8 cellular contexts compared by ENCODE assay signal in the genomic region with DNA sequence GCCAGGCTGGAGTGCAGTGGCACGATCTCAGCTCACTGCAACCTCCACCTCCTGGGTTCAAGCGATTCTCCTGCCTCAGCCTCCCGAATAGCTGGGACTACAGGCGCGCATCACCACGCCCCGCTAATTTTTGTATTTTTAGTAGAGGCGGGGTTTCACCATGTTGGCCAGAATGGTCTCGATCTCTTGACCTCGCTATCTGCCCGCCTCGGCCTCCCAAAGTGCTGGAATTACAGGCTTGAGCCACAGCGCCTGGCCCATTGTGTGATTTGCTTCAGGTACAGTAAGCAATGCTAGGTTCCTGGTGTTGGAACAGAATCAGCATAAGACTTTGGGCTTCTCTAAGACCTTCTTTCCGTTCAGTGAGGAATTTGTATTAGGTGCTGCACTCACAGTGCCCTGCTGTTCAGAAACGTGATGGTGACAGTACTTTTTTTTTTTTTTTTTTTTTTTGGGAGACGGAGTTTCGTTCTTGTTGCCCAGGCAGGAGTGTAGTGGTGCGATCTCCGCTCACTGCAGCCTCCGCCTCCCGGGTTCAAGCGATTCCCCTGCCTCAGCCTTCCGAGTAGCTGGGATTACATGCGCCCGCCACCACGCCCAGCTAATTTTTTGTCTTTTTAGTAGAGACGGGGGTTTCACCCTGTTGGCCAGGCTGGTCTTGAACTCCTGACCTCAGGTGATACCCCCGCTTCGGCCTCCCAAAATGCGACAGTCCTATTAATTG. TPM values are rescaled to one million over a fixed set of nuclear protein-coding genes. Genes with fewer than 3 reads are reported as not detected.
A peak's percentile ranks its signal among the peaks of the same experiment; 100 is the strongest.
DNase-seq lines count a peak whose midpoint lies in the region; ATAC-seq, FAIRE-seq and TF ChIP-seq lines count a peak whose summit lies in the region.
"Not testable (repeated sequence)": the region's sequence is repeated elsewhere in the genome, so short reads cannot be mapped to it uniquely, and the experiment has no call there.

No MANE protein-coding gene starts in this region.

- not testable (repeated sequence) for DNase-seq in DND-41; NT2/D1 (ENCODE audit: low read depth, low spot score); activated T-helper 1 cell treated with anti-CD3 and anti-CD28 coated beads, Interleukin-12 subunit alpha, Interleukin-12 subunit beta, Interleukin-2, Interleukin-4 antibody, amounts not matched to agents 30 ng/mL and 10 ng/mL and 1 ng/mL, durations not matched to agents 14 hours and 24 hours and 36 hours (ENCODE audit: low spot score); effector memory CD4-positive, alpha-beta T cell; kidney; osteoblast (ENCODE audit: insufficient read length, low spot score, missing footprints); transverse colon

- peak overlapping the region; percentile 98 for H3K27ac Mint-ChIP-seq in activated T-helper 1 cell treated with anti-CD3 and anti-CD28 coated beads, Interleukin-12 subunit alpha, Interleukin-12 subunit beta, Interleukin-2, Interleukin-4 antibody, amounts not matched to agents 30 ng/mL and 10 ng/mL and 1 ng/mL, durations not matched to agents 14 hours and 24 hours and 36 hours

- H3K36me3 ChIP-seq in DND-41 (ENCODE audit: insufficient read depth, low read length) (peaks cover 26% of the 10 kb centered on the region), NT2/D1 (ENCODE audit: insufficient read depth, insufficient read length, low read length) (peaks cover 24% of the 10 kb centered on the region)
- not testable (repeated sequence) for H3K36me3 ChIP-seq in effector memory CD4-positive, alpha-beta T cell (ENCODE audit: control insufficient read depth, insufficient read depth, low read length); kidney (ENCODE audit: control insufficient read depth in 1 of 2, insufficient read depth in 2 of 2, low read length in 2 of 2); osteoblast (ENCODE audit: insufficient read depth, low read length); transverse colon

- H3K27ac ChIP-seq in DND-41 (ENCODE audit: low read length) (peak overlapping the region; percentile 98), kidney (ENCODE audit: low read depth in 2 of 2, low read length in 2 of 2) (peak overlapping the region in 1 of 2 donors; percentile 59), osteoblast (ENCODE audit: low read depth, low read length) (peak overlapping the region; percentile 87), transverse colon (peak overlapping the region; percentile 88 to 94 (median 90))
- peak overlapping the region; percentile 93 for H3K27ac ChIP-seq in effector memory CD4-positive, alpha-beta T cell (ENCODE audit: insufficient read depth, low read length, poor library complexity, severe bottlenecking)

- not testable (repeated sequence) for TF ChIP-seq EP300 in transverse colon (IDR thresholded peaks at IDR 0.05; ENCODE audit: low read depth)

- in situ Hi-C loops in transverse colon (cut with MboI; ENCODE audit: low pct_ligation_motif_present in 1 of 4, low pct_unique_long_range_greater_than_20kb in 1 of 4, low sequenced_read_pairs in 3 of 4), result loop anchor here in 2 of 4 donors (25.0 kb wide), 1 partner anchor 101 kb away; the partner anchor contains the start of gene ABHD3 (in 2 of the 2)

- H2AFZ ChIP-seq in DND-41 (ENCODE audit: low read depth, low read length) (peak overlapping the region; percentile 83), osteoblast (ENCODE audit: low read length) (peak overlapping the region; percentile 98)

- not testable (repeated sequence) for H3K9me3 ChIP-seq in DND-41 (ENCODE audit: insufficient read depth, low read length, severe bottlenecking); NT2/D1 (ENCODE audit: insufficient read depth, low read length); effector memory CD4-positive, alpha-beta T cell (ENCODE audit: control insufficient read depth, low read length); kidney (ENCODE audit: control insufficient read depth in 1 of 2, low read length in 2 of 2); osteoblast (ENCODE audit: low read depth, low read length); transverse colon

- H3K79me2 ChIP-seq in DND-41 (ENCODE audit: insufficient read depth, low read length), result peaks cover 45% of the 10 kb centered on the region
- peaks cover 44% of the 10 kb centered on the region for H3K79me2 ChIP-seq in osteoblast (ENCODE audit: insufficient read depth, low read length)

- not testable (repeated sequence) for FAIRE-seq in kidney (lab: Jason Lieb, UNC)

- peaks cover 16% of the 10 kb centered on the region for H3K36me3 Mint-ChIP-seq in activated T-helper 1 cell treated with anti-CD3 and anti-CD28 coated beads, Interleukin-12 subunit alpha, Interleukin-12 subunit beta, Interleukin-2, Interleukin-4 antibody, amounts not matched to agents 30 ng/mL and 10 ng/mL and 1 ng/mL, durations not matched to agents 14 hours and 24 hours and 36 hours (ENCODE audit: low read depth)

- peaks cover 15% of the 10 kb centered on the region for H3K4me1 Mint-ChIP-seq in activated T-helper 1 cell treated with anti-CD3 and anti-CD28 coated beads, Interleukin-12 subunit alpha, Interleukin-12 subunit beta, Interleukin-2, Interleukin-4 antibody, amounts not matched to agents 30 ng/mL and 10 ng/mL and 1 ng/mL, durations not matched to agents 14 hours and 24 hours and 36 hours (ENCODE audit: low read depth)

- H3K4me3 ChIP-seq in DND-41 (ENCODE audit: low read depth in 1 of 2, low read length in 2 of 2), result peak overlapping the region in 1 of 2 experiments; percentile 83; a peak in 2 of 4 replicates
- H3K4me3 ChIP-seq in NT2/D1 (ENCODE audit: insufficient read length, low read depth), result peak overlapping the region; percentile 94
- peak overlapping the region; percentile 83 for H3K4me3 ChIP-seq in effector memory CD4-positive, alpha-beta T cell (ENCODE audit: insufficient read depth, low read depth, low read length, poor library complexity, severe bottlenecking)
- H3K4me3 ChIP-seq in kidney (ENCODE audit: low read length in 2 of 2), result peak overlapping the region; percentile 81 to 91
- H3K4me3 ChIP-seq in osteoblast (ENCODE audit: insufficient read depth, low read length), result peak overlapping the region; percentile 93
- H3K4me3 ChIP-seq in transverse colon, result peak overlapping the region; percentile 2 to 94 (median 71)

- not testable (repeated sequence) for H3K9me3 Mint-ChIP-seq in activated T-helper 1 cell treated with anti-CD3 and anti-CD28 coated beads, Interleukin-12 subunit alpha, Interleukin-12 subunit beta, Interleukin-2, Interleukin-4 antibody, amounts not matched to agents 30 ng/mL and 10 ng/mL and 1 ng/mL, durations not matched to agents 14 hours and 24 hours and 36 hours

- intact Hi-C loops in activated T-helper 1 cell treated with anti-CD3 and anti-CD28 coated beads, Interleukin-12 subunit alpha, Interleukin-12 subunit beta, Interleukin-2, Interleukin-4 antibody, amounts not matched to agents 30 ng/mL and 10 ng/mL and 1 ng/mL, durations not matched to agents 14 hours and 24 hours and 36 hours (cut with micrococcal nuclease), result loop anchor here (1.0 to 2.0 kb wide), 4 partner anchors 11 to 501 kb away; partner anchors contain the start of genes ABHD3, ESCO1, MIB1 and ROCK1
- intact Hi-C loops in kidney (cut with DNase I); transverse colon (cut with DNase I; ENCODE audit: low total_unique reads): not testable (repeated sequence)

- not testable (repeated sequence) for TF ChIP-seq POLR2A in transverse colon (IDR thresholded peaks at IDR 0.05)

- ATAC-seq in DND-41 (ENCODE audit: insufficient read depth, low read depth), result peak; percentile 6
- ATAC-seq in HG02798 (IDR thresholded peaks at IDR 0.05; ENCODE audit: poor library complexity, unreplicated experiment), result peak; percentile 1

- peak overlapping the region; percentile 87 for H3K9ac ChIP-seq in DND-41 (ENCODE audit: low read depth, low read length)
- H3K9ac ChIP-seq in NT2/D1 (ENCODE audit: insufficient read length, low read depth), result peak overlapping the region; percentile 42
- H3K9ac ChIP-seq in kidney (ENCODE audit: low read length in 2 of 2), result peak overlapping the region in 1 of 2 donors; percentile 54

- H3K4me2 ChIP-seq in DND-41 (ENCODE audit: insufficient read depth, low read length) (peak overlapping the region; percentile 87), osteoblast (ENCODE audit: insufficient read depth, low read length) (peak overlapping the region; percentile 85)

- not testable (repeated sequence) for TF ChIP-seq CTCF in DND-41 (IDR thresholded peaks at IDR 0.05; ENCODE audit: borderline replicate concordance, extremely low read depth, low read length, poor library complexity, severe bottlenecking); kidney (IDR thresholded peaks at IDR 0.05; ENCODE audit: borderline replicate concordance, extremely low read depth, insufficient read depth); osteoblast (IDR thresholded peaks at IDR 0.05; ENCODE audit: extremely low read depth, low read depth, low read length); transverse colon (IDR thresholded peaks at IDR 0.05)

- not testable (repeated sequence) for H3K27me3 Mint-ChIP-seq in activated T-helper 1 cell treated with anti-CD3 and anti-CD28 coated beads, Interleukin-12 subunit alpha, Interleukin-12 subunit beta, Interleukin-2, Interleukin-4 antibody, amounts not matched to agents 30 ng/mL and 10 ng/mL and 1 ng/mL, durations not matched to agents 14 hours and 24 hours and 36 hours (ENCODE audit: insufficient read depth)

- H3K4me3 Mint-ChIP-seq in activated T-helper 1 cell treated with anti-CD3 and anti-CD28 coated beads, Interleukin-12 subunit alpha, Interleukin-12 subunit beta, Interleukin-2, Interleukin-4 antibody, amounts not matched to agents 30 ng/mL and 10 ng/mL and 1 ng/mL, durations not matched to agents 14 hours and 24 hours and 36 hours, result peak overlapping the region; percentile 96

- peaks cover 30% of the 10 kb centered on the region for H4K20me1 ChIP-seq in DND-41 (ENCODE audit: insufficient read depth, low read length)
- H4K20me1 ChIP-seq in osteoblast (ENCODE audit: insufficient read depth, low read length), result not testable (repeated sequence)

- WGBS in transverse colon (ENCODE audit: low coverage in 1 of 2), 2 donors, result 53 to 64% methylated on average over 24 to 30 of the region's 30 CpGs

- H3K4me1 ChIP-seq in DND-41 (ENCODE audit: insufficient read depth, low read length), result peaks cover 34% of the 10 kb centered on the region
- not testable (repeated sequence) for H3K4me1 ChIP-seq in NT2/D1 (ENCODE audit: insufficient read depth, insufficient read length); effector memory CD4-positive, alpha-beta T cell (ENCODE audit: control insufficient read depth, insufficient read depth, low read length, poor library complexity, severe bottlenecking); kidney (ENCODE audit: control insufficient read depth in 1 of 2, insufficient read depth in 1 of 2, low read depth in 1 of 2, low read length in 2 of 2)
- peaks cover 11% of the 10 kb centered on the region for H3K4me1 ChIP-seq in osteoblast (ENCODE audit: insufficient read depth, low read length)
- H3K4me1 ChIP-seq in transverse colon, result peaks cover 5 to 19% (median 13%) of the 10 kb centered on the region in 4 donors

- not testable (repeated sequence) for H3K27me3 ChIP-seq in DND-41 (ENCODE audit: insufficient read depth, low read length, poor library complexity); NT2/D1 (ENCODE audit: insufficient read depth, insufficient read length); effector memory CD4-positive, alpha-beta T cell (replicated peaks; ENCODE audit: control insufficient read depth, insufficient read depth, low read length, poor library complexity, severe bottlenecking); osteoblast (ENCODE audit: insufficient read depth, low read length); transverse colon

RNA-seq across cellular contexts. Expression of gene SNRPD1, which starts 0.6 kb away (rescaled TPM):
- total RNA-seq in activated T-helper 1 cell treated with anti-CD3 and anti-CD28 coated beads, Interleukin-12 subunit alpha, Interleukin-12 subunit beta, Interleukin-2, Interleukin-4 antibody, amounts not matched to agents 30 ng/mL and 10 ng/mL and 1 ng/mL, durations not matched to agents 14 hours and 24 hours and 36 hours, result 170 and 173 TPM in 2 replicates
- 43.1 TPM for total RNA-seq in kidney
- 63.6 TPM for polyA plus RNA-seq in kidney (ENCODE audit: insufficient read depth, low read depth, low replicate concordance)
- 6.2 and 6.5 TPM in 2 replicates for total RNA-seq in osteoblast
- 10 to 100 TPM in 2 of 4 donors, 1 to 10 TPM in 2; 1.4 to 11.3 (median 7.6) TPM for total RNA-seq in transverse colon

RNA-seq across cellular contexts. Expression of gene ESCO1, which starts 11.1 kb away (rescaled TPM):
- total RNA-seq in activated T-helper 1 cell treated with anti-CD3 and anti-CD28 coated beads, Interleukin-12 subunit alpha, Interleukin-12 subunit beta, Interleukin-2, Interleukin-4 antibody, amounts not matched to agents 30 ng/mL and 10 ng/mL and 1 ng/mL, durations not matched to agents 14 hours and 24 hours and 36 hours, result 20.7 and 21.5 TPM in 2 replicates
- total RNA-seq in kidney (17.8 TPM), osteoblast (19.9 and 21.2 TPM in 2 replicates), transverse colon (10 to 100 TPM in 3 of 4 donors, 1 to 10 TPM in 1; 7.1 to 39.0 (median 18.6) TPM)
- 8.7 TPM for polyA plus RNA-seq in kidney (ENCODE audit: insufficient read depth, low read depth, low replicate concordance)
